In genomic region chr16:27097671-27098275, GRCh38 we compare ENCODE assay signal across 18 cellular contexts. TPM values are rescaled to one million over a fixed set of nuclear protein-coding genes. Genes with fewer than 3 reads are reported as not detected.
DNase-seq lines count a peak whose midpoint lies in the region; ATAC-seq and TF ChIP-seq lines count a peak whose summit lies in the region.
"Had no signal": no experiment of that assay in that cellular context is flagged by ENCODE, and none has a peak within 500 bp of the region (broad histone marks: within the 10 kb centered on the region; RNA-seq: fewer than 3 reads in every experiment).

No MANE protein-coding gene starts in this region.

- no peak overlapping the region for H3K4me3 ChIP-seq in AG10803 (ENCODE audit: low read length)
- peak overlapping the region; percentile 25 for H3K4me3 ChIP-seq in adipocyte (ENCODE audit: low read length)
- H3K4me3 ChIP-seq in foreskin fibroblast (ENCODE audit: low read depth in 1 of 2, low read length in 2 of 2): no peak overlapping the region
- H3K4me3 ChIP-seq: GM12878, lung had no signal

- peaks cover 20% of the 10 kb centered on the region for H3K4me1 ChIP-seq in adipocyte (ENCODE audit: control insufficient read depth, insufficient read depth, low read length)
- H3K4me1 ChIP-seq: foreskin keratinocyte had no signal

- H3K27me3 ChIP-seq in adipocyte (replicated peaks; ENCODE audit: control insufficient read depth, insufficient read depth, low read length): no peaks in the 10 kb centered on the region
- H3K27me3 ChIP-seq: foreskin keratinocyte had no signal

- peaks cover 11% of the 10 kb centered on the region for H3K9me3 ChIP-seq in adipocyte (ENCODE audit: control insufficient read depth, low read length)

- no peak for ATAC-seq in GM18873 (IDR thresholded peaks at IDR 0.05; ENCODE audit: low FRiP score, unreplicated experiment)
- ATAC-seq in GM18502 (IDR thresholded peaks at IDR 0.05; ENCODE audit: poor library complexity, unreplicated experiment): no peak
- ATAC-seq: foreskin keratinocyte, GM12878 had no signal

- TF ChIP-seq CTCF in AG10803 (conservative IDR thresholded peaks at IDR 0.05; ENCODE audit: low read length): no peak
- no peak for TF ChIP-seq CTCF in foreskin fibroblast (IDR thresholded peaks at IDR 0.05; ENCODE audit: low read depth, low read length)

- no peaks in the 10 kb centered on the region for H3K36me3 ChIP-seq in adipocyte (ENCODE audit: control insufficient read depth, insufficient read depth, low read length, severe bottlenecking)

- peak overlapping the region; percentile 30 for H3K9ac ChIP-seq in adipocyte (ENCODE audit: low read length)

- DNase-seq in AG10803 (ENCODE audit: low read depth) (peak; percentile 87), adipocyte (ENCODE audit: low read depth) (peak; percentile 15), foreskin fibroblast (peak; percentile 6 to 29), myocyte (ENCODE audit: low read depth) (peak; percentile 7), COR-L47 (lab: John Stamatoyannopoulos, UW) (no peak), ecto neural progenitor cell (ENCODE audit: low spot score) (no peak)
- DNase-seq: activated CD4-positive, alpha-beta T cell treated with anti-CD3 and anti-CD28 coated beads for 1 hour; activated gamma-delta T cell treated with Interleukin-2 at 50 U/mL for 16 hours; foreskin keratinocyte; KG1 had no signal

RNA-seq across cellular contexts. Expression of gene C16orf82, which starts 31.0 kb away (rescaled TPM):
- not detected in 2 replicates for total RNA-seq in myocyte
- not detected for polyA plus RNA-seq in myocyte (2012)
- total RNA-seq: dermis microvascular lymphatic vessel endothelial cell, foreskin keratinocyte, G401, GM12878, H1, lung had no signal
- polyA plus RNA-seq: AG04450, foreskin keratinocyte, GM12878, H1, lung had no signal

Comparison
In these comparisons a context has a peak if more than half of its experiments do, and no peak if none do; other contexts are left out.
1. DNase-seq: peak in AG10803 (single experiment), adipocyte (single experiment), foreskin fibroblast (2 of 2) and myocyte (single experiment); none in COR-L47 (single experiment) and ecto neural progenitor cell (single experiment).